Comparison of ENCODE assay signal across 8 cellular contexts in genomic region chr17:79839363-79840203, GRCh38. TPM values are rescaled to one million over a fixed set of nuclear protein-coding genes. Genes with fewer than 3 reads are reported as not detected.
DNase-seq lines count a peak whose midpoint lies in the region; ATAC-seq and TF ChIP-seq lines count a peak whose summit lies in the region.

Gene CBX4 (minus strand): TSS chr17:79839440. CDS start chr17:79839251, 189 bp downstream.

- H3K4me3 ChIP-seq in GM06990 (replicated peaks; ENCODE audit: low read depth, low read length) = peak within 1 kb of the TSS; percentile 79

- H3K36me3 Mint-ChIP-seq in activated naive CD8-positive, alpha-beta T cell treated with anti-CD3 and anti-CD28 coated beads, Interleukin-2, amount 50 U/mL, for 24 hours (ENCODE audit: low read depth) = peaks cover 3% of the 10 kb centered on the region
- peaks cover 2% of the 10 kb centered on the region for H3K36me3 Mint-ChIP-seq in type B pancreatic cell

- intact Hi-C loops in cardiac septum (cut with DNase I) = loop anchor here (2.0 to 5.0 kb wide), 3 partner anchors 29 to 153 kb away; partner anchors contain the start of gene CBX2
- intact Hi-C loops in posterior cingulate gyrus (cut with DNase I) = loop anchor here (1.0 to 5.0 kb wide), 3 partner anchors 29 to 153 kb away; partner anchors contain the start of gene CBX8

- peak; percentile 95 for DNase-seq in GM06990 (ENCODE audit: extremely low read depth, insufficient read length)
- peak; percentile 90 to 94 (median 91) for DNase-seq in NCI-H1417 (lab: John Stamatoyannopoulos, UW)
- DNase-seq in SW480 (ENCODE audit: low spot score) = peak; percentile 92
- peak; percentile 91 for DNase-seq in activated naive CD8-positive, alpha-beta T cell treated with anti-CD3 and anti-CD28 coated beads, Interleukin-2, amount 50 U/mL, for 24 hours
- peak; percentile 98 for DNase-seq in cardiac septum (ENCODE audit: low spot score)
- DNase-seq in posterior cingulate gyrus = peak; percentile 88 to 99 (median 96)
- peak; percentile 91 for DNase-seq in type B pancreatic cell (ENCODE audit: extremely low spot score, unreplicated experiment)

- peaks cover 4% of the 10 kb centered on the region for H3K36me3 ChIP-seq in GM06990 (ENCODE audit: control insufficient read depth, insufficient read depth, low read length)

- H3K4me3 Mint-ChIP-seq in activated naive CD8-positive, alpha-beta T cell treated with anti-CD3 and anti-CD28 coated beads, Interleukin-2, amount 50 U/mL, for 24 hours = peak within 1 kb of the TSS; percentile 88
- H3K4me3 Mint-ChIP-seq in type B pancreatic cell = peak within 1 kb of the TSS; percentile 94

- peaks cover 50% of the 10 kb centered on the region for H3K4me1 Mint-ChIP-seq in activated naive CD8-positive, alpha-beta T cell treated with anti-CD3 and anti-CD28 coated beads, Interleukin-2, amount 50 U/mL, for 24 hours
- peaks cover 20% of the 10 kb centered on the region for H3K4me1 Mint-ChIP-seq in type B pancreatic cell (ENCODE audit: unreplicated experiment)

- no peaks in the 10 kb centered on the region; the same call in 1 of the 2 replicates for H3K27me3 ChIP-seq in GM06990 (replicated peaks; ENCODE audit: control insufficient read depth, insufficient read depth, low read length)

- no peaks in the 10 kb centered on the region for H3K9me3 Mint-ChIP-seq in activated naive CD8-positive, alpha-beta T cell treated with anti-CD3 and anti-CD28 coated beads, Interleukin-2, amount 50 U/mL, for 24 hours
- no peaks in the 10 kb centered on the region for H3K9me3 Mint-ChIP-seq in type B pancreatic cell

- peak within 1 kb of the TSS; percentile 86 for H3K27ac Mint-ChIP-seq in activated naive CD8-positive, alpha-beta T cell treated with anti-CD3 and anti-CD28 coated beads, Interleukin-2, amount 50 U/mL, for 24 hours
- H3K27ac Mint-ChIP-seq in type B pancreatic cell = peak within 1 kb of the TSS; percentile 94

- TF ChIP-seq CTCF in GM06990 (IDR thresholded peaks at IDR 0.05; ENCODE audit: insufficient read depth, low read length, poor library complexity, severe bottlenecking) (peak; percentile 56), type B pancreatic cell (conservative IDR thresholded peaks at IDR 0.05) (peak; percentile 82)

- peaks cover 31% of the 10 kb centered on the region for H3K27me3 Mint-ChIP-seq in activated naive CD8-positive, alpha-beta T cell treated with anti-CD3 and anti-CD28 coated beads, Interleukin-2, amount 50 U/mL, for 24 hours
- H3K27me3 Mint-ChIP-seq in type B pancreatic cell = peaks cover 49% of the 10 kb centered on the region

- ATAC-seq in HG02588 (IDR thresholded peaks at IDR 0.05; ENCODE audit: unreplicated experiment) = peak; percentile 52
- ATAC-seq in activated naive CD8-positive, alpha-beta T cell treated with anti-CD3 and anti-CD28 coated beads, Interleukin-2, amount 50 U/mL, for 24 hours = peak; percentile 66

RNA-seq across cellular contexts. Expression of gene CBX4, which starts in this region (rescaled TPM):
- total RNA-seq in cardiac septum (23.8 TPM), type B pancreatic cell (ENCODE audit: low replicate concordance) (39.6 and 76.2 TPM in 2 replicates)

Comparison
In these comparisons a context has a peak if more than half of its experiments do, and no peak if none do; other contexts are left out.
1. Peak in every context shown above with its lines: DNase-seq, ATAC-seq and H3K4me3 ChIP-seq.